13 cellular contexts compared by ENCODE assay signal in the genomic region with DNA sequence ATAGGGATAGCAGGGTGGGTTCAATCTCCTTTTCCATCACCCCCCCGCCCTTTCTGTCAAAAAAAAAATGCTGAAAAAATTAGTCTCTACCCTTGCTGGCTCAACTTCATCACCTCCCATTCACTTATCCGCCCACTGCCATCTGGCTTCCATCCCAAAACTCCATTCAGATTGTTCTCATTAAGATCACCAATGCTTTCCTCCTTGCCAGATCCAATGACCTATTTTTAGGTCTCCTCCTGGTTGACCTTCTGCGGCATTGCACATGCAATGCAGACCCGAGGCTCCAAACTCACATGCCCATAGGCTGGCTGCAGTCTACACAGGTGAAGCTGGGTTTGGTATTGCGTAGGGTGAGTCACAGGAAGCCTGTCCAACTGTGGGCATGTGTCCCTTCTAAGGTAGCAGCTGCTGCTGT. TPM values are rescaled to one million over a fixed set of nuclear protein-coding genes. Genes with fewer than 3 reads are reported as not detected.
DNase-seq lines count a peak whose midpoint lies in the region; ATAC-seq and TF ChIP-seq lines count a peak whose summit lies in the region.
"Had no signal": no experiment of that assay in that cellular context is flagged by ENCODE, and none has a peak within 500 bp of the region (broad histone marks: within the 10 kb centered on the region; RNA-seq: fewer than 3 reads in every experiment).

No MANE protein-coding gene starts in this region.

- no peaks in the 10 kb centered on the region for H3K9me3 ChIP-seq in HEK293 (ENCODE audit: control insufficient read depth, insufficient read depth, low read depth, low read length)
- H3K9me3 ChIP-seq in RWPE2 (ENCODE audit: severe bottlenecking) = no peaks in the 10 kb centered on the region
- H3K9me3 ChIP-seq: psoas muscle had no signal

- no peak overlapping the region for H3K4me3 ChIP-seq in HEK293 (ENCODE audit: low read depth, low read length)
- H3K4me3 ChIP-seq in RWPE2 (ENCODE audit: severe bottlenecking) = no peak overlapping the region
- no peak overlapping the region for H3K4me3 ChIP-seq in fibroblast of villous mesenchyme (ENCODE audit: low read depth, low read length)
- H3K4me3 ChIP-seq: psoas muscle had no signal

- no peaks in the 10 kb centered on the region for H3K4me1 ChIP-seq in HEK293 (ENCODE audit: control insufficient read depth, insufficient read depth, low read length)
- H3K4me1 ChIP-seq in RWPE2 (ENCODE audit: insufficient read depth, poor library complexity, severe bottlenecking) = no peaks in the 10 kb centered on the region

- H3K27ac ChIP-seq in HEK293 (ENCODE audit: extremely low read depth, low read depth, low read length) = no peak overlapping the region
- H3K27ac ChIP-seq in RWPE2 (ENCODE audit: poor library complexity, severe bottlenecking) = no peak overlapping the region
- H3K27ac ChIP-seq: psoas muscle had no signal

- CTCF ChIA-PET in HEK293 (lab: Yijun Ruan, JAX) = no interaction called here

- no peak for TF ChIP-seq CTCF in HEK293 (tag by site-specific recombination; IDR thresholded peaks at IDR 0.05)
- TF ChIP-seq CTCF in RWPE2 (IDR thresholded peaks at IDR 0.05; ENCODE audit: poor library complexity, severe bottlenecking) = no peak
- no peak for TF ChIP-seq CTCF in fibroblast of villous mesenchyme (IDR thresholded peaks at IDR 0.05; ENCODE audit: insufficient read depth, low read depth, low read length)

- POLR2A ChIA-PET in HEK293 (lab: Yijun Ruan, JAX) = no interaction called here

- H3K27me3 ChIP-seq in RWPE2 (ENCODE audit: insufficient read depth, poor library complexity, severe bottlenecking) = no peaks in the 10 kb centered on the region

- DNase-seq in AG20443 (ENCODE audit: low spot score) = peak; percentile 25
- DNase-seq in RWPE2 (ENCODE audit: low spot score) = no peak
- DNase-seq in fibroblast of villous mesenchyme (ENCODE audit: low read depth) = peak; percentile 44
- no peak for DNase-seq in NCI-H2081 (lab: John Stamatoyannopoulos, UW)
- no peak for DNase-seq in SKM-1 treated with dmso at 0.1 percent for 144 hours (lab: John Stamatoyannopoulos, UW; ENCODE audit: unreplicated experiment)
- DNase-seq in NCI-H1417 (lab: John Stamatoyannopoulos, UW) = no peak
- DNase-seq: activated CD4-positive, CD25-positive, alpha-beta regulatory T cell; NCI-H226; psoas muscle; SIG-M5; stimulated activated CD4-positive, alpha-beta T cell treated with anti-CD3 and anti-CD28 coated beads, Interleukin-4, amount 100 ng/mL, for 24 hours had no signal

- H3K36me3 ChIP-seq in HEK293 (ENCODE audit: control insufficient read depth in 2 of 2, insufficient read depth in 1 of 2, low read length in 2 of 2) (no peaks in the 10 kb centered on the region), RWPE2 (ENCODE audit: low read depth) (no peaks in the 10 kb centered on the region)

- ATAC-seq in RWPE2 (ENCODE audit: low read depth) (peak; percentile 64; the same call in 2 of the 3 replicates), HG02571 (IDR thresholded peaks at IDR 0.05; ENCODE audit: unreplicated experiment) (no peak)

TF ChIP-seq in HEK293, 187 proteins besides CTCF, POLR2A, EP300 and RAD21:
- TF ChIP-seq ZFHX2 (tag by site-specific recombination; conservative IDR thresholded peaks at IDR 0.05) (peak; percentile 87), EGR2 (tag by site-specific recombination; IDR thresholded peaks at IDR 0.05; ENCODE audit: low read depth) (peak; percentile 82), ZNF76 (tag by site-specific recombination; IDR thresholded peaks at IDR 0.05; ENCODE audit: borderline replicate concordance, low read depth) (no peak)

RNA-seq across cellular contexts. Expression of a gene that starts 21.1 kb away (rescaled TPM):
- total RNA-seq in fibroblast of villous mesenchyme = 18.7 and 21.6 TPM in 2 replicates

Comparison
In these comparisons a context has a peak if more than half of its experiments do, and no peak if none do; other contexts are left out.
1. DNase-seq: peak in AG20443 (single experiment) and fibroblast of villous mesenchyme (single experiment); none in RWPE2 (single experiment), NCI-H2081 (0 of 2), SKM-1 treated with dmso at 0.1 percent for 144 hours (single experiment) and NCI-H1417 (0 of 3).